26 cellular contexts compared by ENCODE assay signal in the genomic region with DNA sequence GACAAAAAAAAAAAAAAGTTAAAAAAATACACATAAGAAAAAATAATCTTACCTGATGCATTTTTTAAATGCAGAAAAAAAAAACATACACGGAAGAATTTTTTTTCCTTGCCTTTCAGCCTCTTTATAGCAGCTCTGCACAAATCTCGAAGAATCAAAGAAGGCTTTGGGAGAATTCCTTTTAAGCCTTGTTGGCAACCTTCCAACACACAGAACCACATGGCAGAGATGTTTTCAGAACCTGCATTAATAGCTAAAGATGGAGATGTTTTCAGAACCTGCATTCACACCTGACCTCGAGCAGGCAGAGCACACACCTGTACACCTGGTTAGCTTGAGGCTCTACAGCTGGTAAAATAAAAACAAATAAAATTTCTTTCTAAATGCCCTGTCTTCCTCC.
DNase-seq lines count a peak whose midpoint lies in the region.
"Had no signal": no experiment of that assay in that cellular context is flagged by ENCODE, and none has a peak within 500 bp of the region (broad histone marks: within the 10 kb centered on the region; RNA-seq: fewer than 3 reads in every experiment).

No MANE protein-coding gene starts in this region.

- H3K36me3 Mint-ChIP-seq in activated naive CD8-positive, alpha-beta T cell treated with anti-CD3 and anti-CD28 coated beads for 36 hours = no peaks in the 10 kb centered on the region
- H3K36me3 Mint-ChIP-seq: activated naive CD4-positive, alpha-beta T cell treated with anti-CD3 and anti-CD28 coated beads, Interleukin-2, amount 10 ng/mL, durations not matched to agents 7 days and 5 days; CD8-positive, alpha-beta T cell; memory B cell; stimulated activated naive B cell treated with anti-CD40 and anti-IgM and Interleukin-4, amounts not matched to agents 10 μg/mL and 1 μg/mL and 100 μg/mL, for 72 hours had no signal

- H3K4me1 Mint-ChIP-seq in activated naive CD8-positive, alpha-beta T cell treated with anti-CD3 and anti-CD28 coated beads for 36 hours = no peaks in the 10 kb centered on the region
- H3K4me1 Mint-ChIP-seq: activated naive CD4-positive, alpha-beta T cell treated with anti-CD3 and anti-CD28 coated beads, Interleukin-2, amount 10 ng/mL, durations not matched to agents 7 days and 5 days; activated T-helper 17 cell treated with anti-CD3 and anti-CD28 coated beads, Interleukin-2, amount 50 U/mL, for 72 hours; memory B cell; neural crest cell; stimulated activated naive B cell treated with anti-CD40 and anti-IgM and Interleukin-4, amounts not matched to agents 10 μg/mL and 1 μg/mL and 100 μg/mL, for 72 hours had no signal

- DNase-seq in NCI-H2171 treated with DMSO at 0.1 percent for 48 hours (lab: John Stamatoyannopoulos, UW) = peak; percentile 26
- no peak for DNase-seq in NCI-H2171 (lab: John Stamatoyannopoulos, UW)
- DNase-seq in NCI-H69 (lab: John Stamatoyannopoulos, UW) = peak; percentile 70
- DNase-seq in cerebellar cortex (ENCODE audit: low spot score) = peak; percentile 56
- DNase-seq in mucosa of gallbladder (ENCODE audit: low spot score) = no peak
- DNase-seq in SIG-M5 (lab: John Stamatoyannopoulos, UW) = no peak
- DNase-seq in activated naive CD8-positive, alpha-beta T cell treated with anti-CD3 and anti-CD28 coated beads for 36 hours = no peak
- DNase-seq: ACHN; activated CD4-positive, alpha-beta T cell treated with anti-CD3 and anti-CD28 coated beads for 48 hours; activated naive CD4-positive, alpha-beta T cell treated with anti-CD3 and anti-CD28 coated beads, Interleukin-2, amount 10 ng/mL, durations not matched to agents 7 days and 5 days; BE2C; CD8-positive, alpha-beta T cell; colonic mucosa; DMS153; effector memory CD4-positive, alpha-beta T cell; foreskin keratinocyte; GDM1; islet precursor cell; KBM-7; left lung; NCI-H1105; SHP77; stimulated activated naive B cell treated with anti-CD40 and anti-IgM and Interleukin-4, amounts not matched to agents 10 μg/mL and 1 μg/mL and 100 μg/mL, for 72 hours had no signal

- H3K9me3 Mint-ChIP-seq in activated naive CD8-positive, alpha-beta T cell treated with anti-CD3 and anti-CD28 coated beads for 36 hours = no peaks in the 10 kb centered on the region
- H3K9me3 Mint-ChIP-seq: activated naive CD4-positive, alpha-beta T cell treated with anti-CD3 and anti-CD28 coated beads, Interleukin-2, amount 10 ng/mL, durations not matched to agents 7 days and 5 days; activated T-helper 17 cell treated with anti-CD3 and anti-CD28 coated beads, Interleukin-2, amount 50 U/mL, for 72 hours; CD8-positive, alpha-beta T cell; memory B cell; neural crest cell; stimulated activated naive B cell treated with anti-CD40 and anti-IgM and Interleukin-4, amounts not matched to agents 10 μg/mL and 1 μg/mL and 100 μg/mL, for 72 hours had no signal

- H3K27me3 Mint-ChIP-seq in activated naive CD8-positive, alpha-beta T cell treated with anti-CD3 and anti-CD28 coated beads for 36 hours = no peaks in the 10 kb centered on the region
- H3K27me3 Mint-ChIP-seq: activated naive CD4-positive, alpha-beta T cell treated with anti-CD3 and anti-CD28 coated beads, Interleukin-2, amount 10 ng/mL, durations not matched to agents 7 days and 5 days; activated T-helper 17 cell treated with anti-CD3 and anti-CD28 coated beads, Interleukin-2, amount 50 U/mL, for 72 hours; stimulated activated naive B cell treated with anti-CD40 and anti-IgM and Interleukin-4, amounts not matched to agents 10 μg/mL and 1 μg/mL and 100 μg/mL, for 72 hours had no signal

- H3K27ac Mint-ChIP-seq in activated naive CD8-positive, alpha-beta T cell treated with anti-CD3 and anti-CD28 coated beads for 36 hours = no peak overlapping the region
- H3K27ac Mint-ChIP-seq: activated naive CD4-positive, alpha-beta T cell treated with anti-CD3 and anti-CD28 coated beads, Interleukin-2, amount 10 ng/mL, durations not matched to agents 7 days and 5 days; activated T-helper 17 cell treated with anti-CD3 and anti-CD28 coated beads, Interleukin-2, amount 50 U/mL, for 72 hours; CD8-positive, alpha-beta T cell; memory B cell; stimulated activated naive B cell treated with anti-CD40 and anti-IgM and Interleukin-4, amounts not matched to agents 10 μg/mL and 1 μg/mL and 100 μg/mL, for 72 hours had no signal

- no peak overlapping the region for H3K4me3 Mint-ChIP-seq in activated naive CD8-positive, alpha-beta T cell treated with anti-CD3 and anti-CD28 coated beads for 36 hours
- H3K4me3 Mint-ChIP-seq: activated naive CD4-positive, alpha-beta T cell treated with anti-CD3 and anti-CD28 coated beads, Interleukin-2, amount 10 ng/mL, durations not matched to agents 7 days and 5 days; activated T-helper 17 cell treated with anti-CD3 and anti-CD28 coated beads, Interleukin-2, amount 50 U/mL, for 72 hours; CD8-positive, alpha-beta T cell; memory B cell; neural crest cell; stimulated activated naive B cell treated with anti-CD40 and anti-IgM and Interleukin-4, amounts not matched to agents 10 μg/mL and 1 μg/mL and 100 μg/mL, for 72 hours had no signal

Comparison
In these comparisons a context has a peak if more than half of its experiments do, and no peak if none do; other contexts are left out.
1. DNase-seq: peak in NCI-H2171 treated with DMSO at 0.1 percent for 48 hours (single experiment), NCI-H69 (single experiment) and cerebellar cortex (single experiment); none in NCI-H2171 (single experiment), mucosa of gallbladder (single experiment), SIG-M5 (single experiment) and activated naive CD8-positive, alpha-beta T cell treated with anti-CD3 and anti-CD28 coated beads for 36 hours (single experiment).